ENCODE assay signal across 8 cellular contexts in the genomic region with DNA sequence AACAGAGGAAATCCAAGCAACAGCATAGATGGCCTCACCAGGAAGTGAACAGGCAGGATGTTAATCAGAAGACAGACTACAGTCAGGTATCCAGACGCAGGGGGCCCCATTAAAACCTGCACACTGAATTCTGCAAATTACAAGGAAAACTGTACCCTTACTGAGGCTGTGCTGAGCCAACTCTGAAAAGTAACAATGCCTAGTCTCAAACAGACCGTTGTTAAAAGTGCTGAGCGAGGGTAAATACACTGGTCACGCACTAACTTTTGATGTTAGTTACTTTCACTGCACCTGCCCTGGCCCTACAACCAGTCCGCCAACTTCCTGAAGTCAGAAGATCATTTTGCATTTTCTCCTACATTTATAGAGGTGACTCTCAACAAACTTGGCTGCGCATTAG. TPM values are rescaled to one million over a fixed set of nuclear protein-coding genes. Genes with fewer than 3 reads are reported as not detected.
DNase-seq lines count a peak whose midpoint lies in the region; ATAC-seq, FAIRE-seq and TF ChIP-seq lines count a peak whose summit lies in the region.

No MANE protein-coding gene starts in this region.

- no peak for FAIRE-seq in kidney (lab: Jason Lieb, UNC)

- H3K4me1 ChIP-seq in cardiac muscle cell (ENCODE audit: low read depth): peaks cover 4% of the 10 kb centered on the region
- H3K4me1 ChIP-seq in kidney (ENCODE audit: control insufficient read depth in 1 of 2, insufficient read depth in 1 of 2, low read depth in 1 of 2, low read length in 2 of 2): peaks cover 16 to 17% of the 10 kb centered on the region in 2 donors
- peaks cover 11 to 20% of the 10 kb centered on the region in 2 donors for H3K4me1 ChIP-seq in thyroid gland

- H3K4me1 Mint-ChIP-seq in activated T-helper 17 cell treated with anti-CD3 and anti-CD28 coated beads, Interleukin-2, amount 50 U/mL, for 72 hours: peaks cover 15% of the 10 kb centered on the region

- intact Hi-C loops in Right ventricle myocardium superior (cut with DNase I) (no loop called here), kidney (cut with DNase I) (no loop called here), thyroid gland (cut with DNase I) (no loop called here)

- H3K27ac ChIP-seq in cardiac muscle cell (no peak overlapping the region), kidney (ENCODE audit: low read depth in 2 of 2, low read length in 2 of 2) (no peak overlapping the region), thyroid gland (no peak overlapping the region)

- TF ChIP-seq CTCF in cardiac muscle cell (IDR thresholded peaks at IDR 0.05; ENCODE audit: low read depth, low read length): no peak
- TF ChIP-seq CTCF in kidney (IDR thresholded peaks at IDR 0.05; ENCODE audit: borderline replicate concordance, extremely low read depth, insufficient read depth): no peak
- no peak for TF ChIP-seq CTCF in thyroid gland (IDR thresholded peaks at IDR 0.05)

- no peaks in the 10 kb centered on the region for H3K27me3 Mint-ChIP-seq in activated T-helper 17 cell treated with anti-CD3 and anti-CD28 coated beads, Interleukin-2, amount 50 U/mL, for 72 hours

- H3K9me3 Mint-ChIP-seq in activated T-helper 17 cell treated with anti-CD3 and anti-CD28 coated beads, Interleukin-2, amount 50 U/mL, for 72 hours: no peaks in the 10 kb centered on the region

- H3K36me3 ChIP-seq in cardiac muscle cell: peaks cover 12% of the 10 kb centered on the region
- H3K36me3 ChIP-seq in kidney (ENCODE audit: control insufficient read depth in 1 of 2, insufficient read depth in 2 of 2, low read length in 2 of 2): peaks cover 7 to 17% of the 10 kb centered on the region in 2 donors
- H3K36me3 ChIP-seq in thyroid gland: peaks cover 0 to 14% of the 10 kb centered on the region in 2 donors

- peak overlapping the region; percentile 96 to 97 for H3K9ac ChIP-seq in kidney (ENCODE audit: low read length in 2 of 2)

- 20 to 23% methylated on average over 6 of the region's 6 CpGs for WGBS in thyroid gland, 2 donors

- H3K4me3 Mint-ChIP-seq in activated T-helper 17 cell treated with anti-CD3 and anti-CD28 coated beads, Interleukin-2, amount 50 U/mL, for 72 hours: peak overlapping the region; percentile 100

- peaks cover 35% of the 10 kb centered on the region for H3K36me3 Mint-ChIP-seq in activated T-helper 17 cell treated with anti-CD3 and anti-CD28 coated beads, Interleukin-2, amount 50 U/mL, for 72 hours (ENCODE audit: low read depth)

- H3K9me3 ChIP-seq in cardiac muscle cell (ENCODE audit: low read depth) (no peaks in the 10 kb centered on the region), kidney (ENCODE audit: control insufficient read depth in 1 of 2, low read length in 2 of 2) (no peaks in the 10 kb centered on the region), thyroid gland (no peaks in the 10 kb centered on the region)

- peak overlapping the region; percentile 77 for H3K4me3 ChIP-seq in cardiac muscle cell
- H3K4me3 ChIP-seq in kidney (ENCODE audit: low read length in 2 of 2): peak overlapping the region; percentile 99
- H3K4me3 ChIP-seq in thyroid gland (replicated peaks in 1 of 3): peak overlapping the region in 2 of 3 donors; percentile 53 to 63

- H3K27me3 ChIP-seq in cardiac muscle cell (no peaks in the 10 kb centered on the region), thyroid gland (no peaks in the 10 kb centered on the region)

- TF ChIP-seq POLR2A in thyroid gland (IDR thresholded peaks at IDR 0.05): no peak

- DNase-seq in cardiac muscle cell (ENCODE audit: low read depth in 1 of 2, low spot score in 1 of 2) (no peak), Right ventricle myocardium superior (no peak), kidney (no peak), thyroid gland (no peak), AG20443 (ENCODE audit: low spot score) (no peak), NCI-H2196 (lab: John Stamatoyannopoulos, UW; ENCODE audit: unreplicated experiment) (no peak)

- peak overlapping the region; percentile 99 for H3K27ac Mint-ChIP-seq in activated T-helper 17 cell treated with anti-CD3 and anti-CD28 coated beads, Interleukin-2, amount 50 U/mL, for 72 hours

- ATAC-seq in Right ventricle myocardium superior (ENCODE audit: poor library complexity) (no peak), GM19035 (IDR thresholded peaks at IDR 0.05; ENCODE audit: unreplicated experiment) (no peak)
- ATAC-seq in activated T-helper 17 cell treated with anti-CD3 and anti-CD28 coated beads, Interleukin-2, amount 50 U/mL, for 72 hours (replicated peaks): no peak

RNA-seq across cellular contexts. Expression of a gene that starts 1.0 kb away (rescaled TPM):
- total RNA-seq in cardiac muscle cell (11.5 and 17.4 TPM in 2 replicates), Right ventricle myocardium superior (7.5 TPM), kidney (19.4 TPM), thyroid gland (10 to 100 TPM; 10.0 to 15.9 (median 11.4) TPM)
- polyA plus RNA-seq in cardiac muscle cell (31.4 and 33.2 TPM in 2 replicates), kidney (ENCODE audit: insufficient read depth, low read depth, low replicate concordance) (10.3 TPM)
- 10 to 100 TPM; 19.7 to 22.8 TPM for total RNA-seq in activated T-helper 17 cell treated with anti-CD3 and anti-CD28 coated beads, Interleukin-2, amount 50 U/mL, for 72 hours
